Comparison of ENCODE assay signal across 10 cellular contexts in genomic region chr10:114498413-114499111, GRCh38.
A peak's percentile ranks its signal among the peaks of the same experiment; 100 is the strongest.
DNase-seq lines count a peak whose midpoint lies in the region; ATAC-seq and TF ChIP-seq lines count a peak whose summit lies in the region.
"Had no signal": no experiment of that assay in that cellular context is flagged by ENCODE, and none has a peak within 500 bp of the region (broad histone marks: within the 10 kb centered on the region; RNA-seq: fewer than 3 reads in every experiment).

No MANE protein-coding gene starts in this region.

- TF ChIP-seq CTCF in body of pancreas (IDR thresholded peaks at IDR 0.05) (no peak), mucosa of descending colon (IDR thresholded peaks at IDR 0.05) (no peak)

- H3K4me1 ChIP-seq in muscle layer of duodenum (ENCODE audit: control insufficient read depth in 1 of 2, insufficient read depth in 2 of 2, low read length in 2 of 2) (no peaks in the 10 kb centered on the region), body of pancreas (no peaks in the 10 kb centered on the region), mucosa of descending colon (ENCODE audit: low read depth) (peaks cover 13% of the 10 kb centered on the region)

- WGBS in body of pancreas, 2 donors = 86 to 93% methylated on average over 2 of the region's 2 CpGs

- H3K27ac ChIP-seq in muscle layer of duodenum (ENCODE audit: low read length) (peak overlapping the region; percentile 71), body of pancreas (no peak overlapping the region)
- H3K27ac ChIP-seq: cardiac muscle cell had no signal

- H3K27me3 ChIP-seq in muscle layer of duodenum (ENCODE audit: low read depth, low read length) = no peaks in the 10 kb centered on the region
- no peaks in the 10 kb centered on the region for H3K27me3 ChIP-seq in body of pancreas
- H3K27me3 ChIP-seq: cardiac muscle cell had no signal

- ATAC-seq in GM18519 (IDR thresholded peaks at IDR 0.05; ENCODE audit: low FRiP score, unreplicated experiment) (peak; percentile 51), GM21717 (IDR thresholded peaks at IDR 0.05; ENCODE audit: unreplicated experiment) (peak; percentile 57), body of pancreas (no peak), mucosa of descending colon (no peak)
- ATAC-seq: Panc1 had no signal

- H3K4me3 ChIP-seq in muscle layer of duodenum (ENCODE audit: low read depth in 1 of 2, low read length in 2 of 2) (no peak overlapping the region), body of pancreas (no peak overlapping the region), mucosa of descending colon (no peak overlapping the region)
- H3K4me3 ChIP-seq: cardiac muscle cell had no signal

- TF ChIP-seq POLR2A in body of pancreas (IDR thresholded peaks at IDR 0.05) = no peak

- H3K9me3 ChIP-seq in muscle layer of duodenum (ENCODE audit: control insufficient read depth in 1 of 2, low read length in 2 of 2) (no peaks in the 10 kb centered on the region), body of pancreas (no peaks in the 10 kb centered on the region), mucosa of descending colon (no peaks in the 10 kb centered on the region)

- intact Hi-C loops in body of pancreas (cut with DNase I) (no loop called here), mucosa of descending colon (cut with DNase I, micrococcal nuclease) (loop anchor here in 1 of 2 donors (10.0 kb wide), 1 partner anchor 46 kb away; no protein-coding TSS in a partner anchor)

- H3K36me3 ChIP-seq in muscle layer of duodenum (ENCODE audit: control insufficient read depth in 1 of 2, insufficient read depth in 2 of 2, low read length in 2 of 2) (peaks cover 0 to 3% of the 10 kb centered on the region in 2 donors), body of pancreas (replicated peaks in 1 of 2; ENCODE audit: insufficient read depth in 1 of 2, low read depth in 2 of 2) (no peaks in the 10 kb centered on the region), mucosa of descending colon (ENCODE audit: low read depth) (no peaks in the 10 kb centered on the region)

- DNase-seq in KG1 (lab: John Stamatoyannopoulos, UW) (peak; percentile 36), body of pancreas (no peak), NCI-H526 (lab: John Stamatoyannopoulos, UW) (no peak), mucosa of descending colon (no peak)
- DNase-seq in stimulated activated CD4-positive, alpha-beta T cell treated with anti-CD3 and anti-CD28 coated beads, Interleukin-12 subunit alpha, Interleukin-12 subunit beta, amount 100 ng/mL, for 4 hours = no peak

Comparison
In these comparisons a context has a peak if more than half of its experiments do, and no peak if none do; other contexts are left out.
1. ATAC-seq: peak in GM18519 (single experiment) and GM21717 (single experiment); none in body of pancreas (single experiment) and mucosa of descending colon (single experiment).